8 cellular contexts compared by ENCODE assay signal in genomic region chr3:186783070-186783730, GRCh38. TPM values are rescaled to one million over a fixed set of nuclear protein-coding genes. Genes with fewer than 3 reads are reported as not detected.
DNase-seq lines count a peak whose midpoint lies in the region; ATAC-seq and TF ChIP-seq lines count a peak whose summit lies in the region.

Gene EIF4A2, plus strand, starts transcription at chr3:186783577. Its CDS starts 34 bp downstream, at chr3:186783611.

- H3K4me1 ChIP-seq in left ventricle myocardium inferior (peaks cover 58% of the 10 kb centered on the region), prostate gland (replicated peaks) (peaks cover 11% of the 10 kb centered on the region), upper lobe of right lung (peaks cover 36% of the 10 kb centered on the region)

- TF ChIP-seq CTCF in left ventricle myocardium inferior (IDR thresholded peaks at IDR 0.05; ENCODE audit: borderline replicate concordance) = no peak
- TF ChIP-seq CTCF in prostate gland (IDR thresholded peaks at IDR 0.05) = peak in 2 of 4 experiments; percentile 1 to 17
- no peak for TF ChIP-seq CTCF in upper lobe of right lung (IDR thresholded peaks at IDR 0.05)

- H3K4me3 ChIP-seq in left ventricle myocardium inferior (peak within 1 kb of the TSS; percentile 94), prostate gland (peak within 1 kb of the TSS; percentile 78 to 88), upper lobe of right lung (peak within 1 kb of the TSS; percentile 88)

- WGBS in prostate gland = under 1% methylated on average over 58 of the region's 59 CpGs

- peak; percentile 64 for ATAC-seq in GM18498 (IDR thresholded peaks at IDR 0.05; ENCODE audit: unreplicated experiment)
- peak; percentile 61 for ATAC-seq in HG02943 (IDR thresholded peaks at IDR 0.05; ENCODE audit: low read depth, unreplicated experiment)
- peak; percentile 94 for ATAC-seq in upper lobe of right lung

- H3K27me3 ChIP-seq in left ventricle myocardium inferior (ENCODE audit: low read depth) (no peaks in the 10 kb centered on the region), prostate gland (replicated peaks; ENCODE audit: insufficient read depth) (no peaks in the 10 kb centered on the region), upper lobe of right lung (no peaks in the 10 kb centered on the region)

- H3K27ac ChIP-seq in angular gyrus (ENCODE audit: low read depth, low read length) (peak within 1 kb of the TSS; percentile 100), left ventricle myocardium inferior (replicated peaks) (peak within 1 kb of the TSS; percentile 99), prostate gland (peak within 1 kb of the TSS; percentile 99), upper lobe of right lung (peak within 1 kb of the TSS; percentile 96)

- peaks cover 40% of the 10 kb centered on the region for H3K36me3 ChIP-seq in left ventricle myocardium inferior
- peaks cover 0 to 19% of the 10 kb centered on the region in 2 donors for H3K36me3 ChIP-seq in prostate gland
- peaks cover 41% of the 10 kb centered on the region for H3K36me3 ChIP-seq in upper lobe of right lung

- intact Hi-C loops in T-helper 2 cell treated with Interferon-gamma antibody and Interleukin-4, amounts not matched to agents 100 ng/mL and 5 ng/mL, for 36 hours (cut with micrococcal nuclease) = loop anchor here (1.0 to 2.0 kb wide), 6 partner anchors 11 to 846 kb away; partner anchors contain the start of genes DNAJB11, RFC4 and RPL39L
- intact Hi-C loops in left ventricle myocardium inferior (cut with micrococcal nuclease) = no loop called here
- intact Hi-C loops in prostate gland (cut with DNase I) = loop anchor here (2.0 to 10.0 kb wide), 3 partner anchors 24 to 848 kb away; partner anchors contain the start of genes DNAJB11, RFC4 and TRA2B
- intact Hi-C loops in upper lobe of right lung (cut with DNase I) = no loop called here

- H3K9me3 ChIP-seq in left ventricle myocardium inferior (replicated peaks) (no peaks in the 10 kb centered on the region), prostate gland (no peaks in the 10 kb centered on the region), upper lobe of right lung (no peaks in the 10 kb centered on the region)

- peak; percentile 72 for TF ChIP-seq POLR2A in prostate gland (IDR thresholded peaks at IDR 0.05)

- peak; percentile 76 to 86 for DNase-seq in NCI-H1930 (lab: John Stamatoyannopoulos, UW)
- peak; percentile 91 for DNase-seq in left ventricle myocardium inferior
- DNase-seq in prostate gland (ENCODE audit: low spot score) = peak; percentile 87
- peak; percentile 95 for DNase-seq in upper lobe of right lung

RNA-seq across cellular contexts. Expression of gene EIF4A2, which starts in this region (rescaled TPM):
- 352 and 366 TPM in 2 replicates for total RNA-seq in T-helper 2 cell treated with Interferon-gamma antibody and Interleukin-4, amounts not matched to agents 100 ng/mL and 5 ng/mL, for 36 hours
- total RNA-seq in left ventricle myocardium inferior (468 TPM), prostate gland (100 to 1,000 TPM; 291 to 402 TPM), upper lobe of right lung (405 TPM)

Comparison
In these comparisons a context has a peak if more than half of its experiments do, and no peak if none do; other contexts are left out.
1. Peak in every context shown above with its lines: DNase-seq, ATAC-seq, H3K4me3 ChIP-seq and H3K27ac ChIP-seq.
2. intact Hi-C loops: an anchor here in T-helper 2 cell treated with Interferon-gamma antibody and Interleukin-4, amounts not matched to agents 100 ng/mL and 5 ng/mL, for 36 hours (1.0 to 2.0 kb wide) and prostate gland (2.0 to 10.0 kb wide); none called in left ventricle myocardium inferior and upper lobe of right lung.